Comparison of ENCODE assay signal across 11 cellular contexts in the genomic region with DNA sequence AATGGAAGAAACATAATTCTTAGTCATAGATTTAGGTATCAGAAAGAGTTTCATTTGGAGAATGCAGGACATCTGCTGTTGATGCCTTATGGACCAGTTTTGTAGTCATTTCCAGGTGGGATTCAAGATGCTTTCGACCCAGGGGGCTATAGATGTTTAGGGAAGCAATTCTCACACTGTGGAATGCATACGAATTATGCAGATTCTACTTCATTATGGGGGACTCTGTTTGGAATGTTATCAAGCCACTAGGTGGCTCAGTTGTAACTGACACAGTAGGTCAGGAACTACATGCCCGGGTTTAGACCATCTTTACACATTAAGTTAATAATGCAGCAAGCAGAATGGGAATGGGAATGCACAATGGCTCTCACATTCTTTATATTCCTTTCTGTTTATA.
DNase-seq lines count a peak whose midpoint lies in the region; ATAC-seq and TF ChIP-seq lines count a peak whose summit lies in the region.
"Had no signal": no experiment of that assay in that cellular context is flagged by ENCODE, and none has a peak within 500 bp of the region (broad histone marks: within the 10 kb centered on the region; RNA-seq: fewer than 3 reads in every experiment).

No MANE protein-coding gene starts in this region.

- no peaks in the 10 kb centered on the region for H3K36me3 ChIP-seq in OCI-LY1 (ENCODE audit: insufficient read depth, low read length)
- no peaks in the 10 kb centered on the region for H3K36me3 ChIP-seq in hepatocyte (replicated peaks; ENCODE audit: insufficient read depth, low read depth)
- H3K36me3 ChIP-seq in aorta (ENCODE audit: control insufficient read depth in 1 of 2, insufficient read depth in 2 of 2, low read length in 1 of 2), result no peaks in the 10 kb centered on the region
- no peaks in the 10 kb centered on the region for H3K36me3 ChIP-seq in neuronal stem cell (replicated peaks in 1 of 2; ENCODE audit: control insufficient read depth in 2 of 2, insufficient read depth in 2 of 2, low read length in 2 of 2)

- no peaks in the 10 kb centered on the region for H3K9me2 ChIP-seq in OCI-LY1 (ENCODE audit: low read depth, low read length)
- no peaks in the 10 kb centered on the region for H3K9me2 ChIP-seq in hepatocyte (replicated peaks; ENCODE audit: insufficient read depth)

- TF ChIP-seq CTCF in C4-2B (conservative IDR thresholded peaks at IDR 0.05) (peak; percentile 30), OCI-LY1 (IDR thresholded peaks at IDR 0.05; ENCODE audit: low read length) (peak; percentile 45), hepatocyte (IDR thresholded peaks at IDR 0.05; ENCODE audit: poor library complexity) (peak; percentile 41)

- H4K91ac ChIP-seq in neuronal stem cell (ENCODE audit: low read depth, low read length, poor library complexity), result no peak overlapping the region

- intact Hi-C loops in aorta (cut with DNase I), result no loop called here

- H3K14ac ChIP-seq in neuronal stem cell (ENCODE audit: low read length), result no peak overlapping the region

- peak; percentile 54 for ATAC-seq in GM19438 (IDR thresholded peaks at IDR 0.05; ENCODE audit: low read depth, unreplicated experiment)
- ATAC-seq in aorta (ENCODE audit: low FRiP score), result no peak
- ATAC-seq: esophagus mucosa had no signal

- H2BK12ac ChIP-seq in neuronal stem cell (ENCODE audit: low read length), result no peak overlapping the region

- H3K23ac ChIP-seq in neuronal stem cell (ENCODE audit: low read depth, low read length, poor library complexity), result no peak overlapping the region

- no peak overlapping the region for H2BK15ac ChIP-seq in neuronal stem cell (ENCODE audit: low read length)

- no peak overlapping the region for H3K27ac ChIP-seq in C4-2B
- no peak overlapping the region for H3K27ac ChIP-seq in OCI-LY1 (ENCODE audit: low read depth, low read length, poor library complexity, severe bottlenecking)
- no peak overlapping the region for H3K27ac ChIP-seq in hepatocyte
- no peak overlapping the region for H3K27ac ChIP-seq in aorta (ENCODE audit: low read depth in 1 of 2, low read length in 2 of 2)
- no peak overlapping the region for H3K27ac ChIP-seq in neuronal stem cell (replicated peaks; ENCODE audit: low read length)

- no peak overlapping the region for H3K4ac ChIP-seq in neuronal stem cell (ENCODE audit: low read length)

- H3K9ac ChIP-seq in OCI-LY1 (ENCODE audit: low read length), result no peak overlapping the region
- no peak overlapping the region for H3K9ac ChIP-seq in neuronal stem cell (ENCODE audit: low read depth, low read length, poor library complexity)

- no peaks in the 10 kb centered on the region for H4K20me1 ChIP-seq in OCI-LY1 (ENCODE audit: insufficient read depth, low read length)
- H4K20me1 ChIP-seq in hepatocyte (ENCODE audit: insufficient read depth, poor library complexity, severe bottlenecking), result no peaks in the 10 kb centered on the region

- no peaks in the 10 kb centered on the region for H3K79me1 ChIP-seq in neuronal stem cell (ENCODE audit: low read depth, low read length)

- H3K27me3 ChIP-seq in OCI-LY1 (ENCODE audit: insufficient read depth, low read length) (no peaks in the 10 kb centered on the region), hepatocyte (no peaks in the 10 kb centered on the region), aorta (ENCODE audit: control insufficient read depth in 1 of 2, insufficient read depth in 2 of 2, low read length in 1 of 2) (no peaks in the 10 kb centered on the region), neuronal stem cell (ENCODE audit: control insufficient read depth in 3 of 3, insufficient read depth in 3 of 3, low read depth in 1 of 3, low read length in 3 of 3) (no peaks in the 10 kb centered on the region)

- H3K9me3 ChIP-seq in OCI-LY1 (ENCODE audit: low read length) (no peaks in the 10 kb centered on the region), hepatocyte (ENCODE audit: low read depth) (no peaks in the 10 kb centered on the region), aorta (ENCODE audit: control insufficient read depth, low read length) (no peaks in the 10 kb centered on the region), neuronal stem cell (replicated peaks in 1 of 2; ENCODE audit: control insufficient read depth in 2 of 2, insufficient read depth in 1 of 2, low read depth in 1 of 2, low read length in 2 of 2) (no peaks in the 10 kb centered on the region)

- H3K4me2 ChIP-seq in OCI-LY1 (ENCODE audit: low read length), result no peak overlapping the region
- H3K4me2 ChIP-seq in hepatocyte, result no peak overlapping the region
- H3K4me2 ChIP-seq in neuronal stem cell (ENCODE audit: insufficient read depth, low read length, poor library complexity, severe bottlenecking), result no peak overlapping the region

- no peak overlapping the region for H3K18ac ChIP-seq in neuronal stem cell (ENCODE audit: low read length)

- no peak overlapping the region for H2BK120ac ChIP-seq in neuronal stem cell (ENCODE audit: low read depth, low read length)

- no peak overlapping the region for H2AFZ ChIP-seq in OCI-LY1 (ENCODE audit: low read length)
- H2AFZ ChIP-seq in hepatocyte, result no peak overlapping the region
- H2AFZ ChIP-seq in neuronal stem cell (ENCODE audit: low read length), result no peak overlapping the region

- peak; percentile 6 for DNase-seq in hepatocyte (ENCODE audit: low spot score)
- DNase-seq in nucleus accumbens (lab: John Stamatoyannopoulos, UW), result no peak
- DNase-seq in aorta, result no peak
- no peak for DNase-seq in neuronal stem cell (ENCODE audit: low spot score)
- DNase-seq in NCI-H1436 treated with DMSO at 0.1 percent for 48 hours (lab: John Stamatoyannopoulos, UW), result no peak
- DNase-seq: NCI-H2171 treated with DMSO at 0.1 percent for 48 hours, posterior cingulate gyrus had no signal

- H3K4me3 ChIP-seq in OCI-LY1 (ENCODE audit: low read depth, low read length, poor library complexity, severe bottlenecking), result no peak overlapping the region
- H3K4me3 ChIP-seq in hepatocyte, result no peak overlapping the region
- no peak overlapping the region for H3K4me3 ChIP-seq in aorta (ENCODE audit: low read length in 2 of 2)
- H3K4me3 ChIP-seq in neuronal stem cell (ENCODE audit: low read length in 2 of 2), result no peak overlapping the region

- H2AK5ac ChIP-seq in neuronal stem cell (ENCODE audit: low read depth, low read length), result no peak overlapping the region

- H3K4me1 ChIP-seq in OCI-LY1 (ENCODE audit: insufficient read depth, low read length, severe bottlenecking), result no peaks in the 10 kb centered on the region
- H3K4me1 ChIP-seq in hepatocyte (ENCODE audit: insufficient read depth), result no peaks in the 10 kb centered on the region
- no peaks in the 10 kb centered on the region for H3K4me1 ChIP-seq in aorta (ENCODE audit: control insufficient read depth in 1 of 2, insufficient read depth in 2 of 2, low read length in 2 of 2)
- no peaks in the 10 kb centered on the region for H3K4me1 ChIP-seq in neuronal stem cell (ENCODE audit: control insufficient read depth in 2 of 2, insufficient read depth in 1 of 2, low read depth in 1 of 2, low read length in 2 of 2)

- no peaks in the 10 kb centered on the region for H3K79me2 ChIP-seq in OCI-LY1 (ENCODE audit: insufficient read depth, low read length)
- no peaks in the 10 kb centered on the region for H3K79me2 ChIP-seq in hepatocyte

- no peak overlapping the region for H4K8ac ChIP-seq in neuronal stem cell (ENCODE audit: low read depth, low read length)

- 35% methylated on average over 3 of the region's 3 CpGs for WGBS in hepatocyte (ENCODE audit: low lambda C conversion rate, missing lambda C conversion rate)
- WGBS in aorta, 2 donors, result 30 to 36% methylated on average over 3 of the region's 3 CpGs
- no CpG with 5 or more reads among the region's 3 CpGs for WGBS in neuronal stem cell (ENCODE audit: extremely low coverage in 2 of 2, insufficient read length in 2 of 2, insufficient replicate concordance in 1 of 2), 2 donors

- H2BK5ac ChIP-seq in neuronal stem cell (ENCODE audit: low read length), result no peak overlapping the region

- H3F3A ChIP-seq in OCI-LY1 (ENCODE audit: insufficient read depth, low read length), result no peaks in the 10 kb centered on the region
